2 cellular contexts compared by ENCODE assay signal in the genomic region with DNA sequence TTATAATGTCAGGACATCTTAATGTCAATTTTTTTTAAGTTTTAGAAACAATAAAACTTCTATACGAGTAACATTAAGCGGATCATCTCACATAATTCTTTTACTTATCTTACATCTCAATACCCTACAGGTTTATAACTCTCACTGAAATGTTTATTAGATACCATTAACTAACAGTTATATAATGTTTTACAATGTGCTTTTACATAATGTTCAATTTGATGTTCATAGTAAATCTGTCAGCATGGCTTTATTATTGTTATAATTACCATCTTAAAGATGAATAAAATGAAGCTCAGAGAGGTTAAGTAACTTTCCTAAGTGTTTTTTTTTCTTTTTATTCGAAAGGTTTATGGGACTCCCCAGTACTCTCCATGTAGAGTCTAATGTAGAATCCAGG.
A peak's percentile ranks its signal among the peaks of the same experiment; 100 is the strongest.
TF ChIP-seq lines count a peak whose summit lies in the region.

No MANE protein-coding gene starts in this region.

TF ChIP-seq in HEK293, 187 proteins besides CTCF, POLR2A, EP300 and RAD21 (continued from another document and continues in another):
- TF ChIP-seq ZNF341 (tag by site-specific recombination; IDR thresholded peaks at IDR 0.05; ENCODE audit: low read depth) (no peak), ZNF423 (tag by site-specific recombination; IDR thresholded peaks at IDR 0.05) (0 out of 2 replicates have a peak, but pooled peaks have one; percentile 24), ZNF426 (tag by site-specific recombination; IDR thresholded peaks at IDR 0.05) (peak; percentile 9; the same call in 1 of the 2 replicates), ZBTB48 (tag by site-specific recombination; IDR thresholded peaks at IDR 0.05) (no peak), BCL11B (tag by site-specific recombination; IDR thresholded peaks at IDR 0.05; ENCODE audit: low read depth) (peak; percentile 93), ZSCAN23 (tag by site-specific recombination; IDR thresholded peaks at IDR 0.05) (no peak), SCRT1 (tag by site-specific recombination; IDR thresholded peaks at IDR 0.05; ENCODE audit: borderline replicate concordance) (peak; percentile 62; the same call in 1 of the 2 replicates), TCF7L2 (IDR thresholded peaks at IDR 0.05; ENCODE audit: borderline replicate concordance, low read depth, low read length) (peak; percentile 89), GLI4 (tag by site-specific recombination; IDR thresholded peaks at IDR 0.05) (no peak), OVOL3 (tag by site-specific recombination; IDR thresholded peaks at IDR 0.05) (no peak), OSR2 (tag by site-specific recombination; IDR thresholded peaks at IDR 0.05) (peak; percentile 76), SP7 (tag by site-specific recombination; IDR thresholded peaks at IDR 0.05) (no peak)
- TF ChIP-seq, protein P1, sequence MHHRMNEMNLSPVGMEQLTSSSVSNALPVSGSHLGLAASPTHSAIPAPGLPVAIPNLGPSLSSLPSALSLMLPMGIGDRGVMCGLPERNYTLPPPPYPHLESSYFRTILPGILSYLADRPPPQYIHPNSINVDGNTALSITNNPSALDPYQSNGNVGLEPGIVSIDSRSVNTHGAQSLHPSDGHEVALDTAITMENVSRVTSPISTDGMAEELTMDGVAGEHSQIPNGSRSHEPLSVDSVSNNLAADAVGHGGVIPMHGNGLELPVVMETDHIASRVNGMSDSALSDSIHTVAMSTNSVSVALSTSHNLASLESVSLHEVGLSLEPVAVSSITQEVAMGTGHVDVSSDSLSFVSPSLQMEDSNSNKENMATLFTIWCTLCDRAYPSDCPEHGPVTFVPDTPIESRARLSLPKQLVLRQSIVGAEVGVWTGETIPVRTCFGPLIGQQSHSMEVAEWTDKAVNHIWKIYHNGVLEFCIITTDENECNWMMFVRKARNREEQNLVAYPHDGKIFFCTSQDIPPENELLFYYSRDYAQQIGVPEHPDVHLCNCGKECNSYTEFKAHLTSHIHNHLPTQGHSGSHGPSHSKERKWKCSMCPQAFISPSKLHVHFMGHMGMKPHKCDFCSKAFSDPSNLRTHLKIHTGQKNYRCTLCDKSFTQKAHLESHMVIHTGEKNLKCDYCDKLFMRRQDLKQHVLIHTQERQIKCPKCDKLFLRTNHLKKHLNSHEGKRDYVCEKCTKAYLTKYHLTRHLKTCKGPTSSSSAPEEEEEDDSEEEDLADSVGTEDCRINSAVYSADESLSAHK (tag by site-specific recombination; IDR thresholded peaks at IDR 0.05), result peak; percentile 40; the same call in 1 of the 2 replicates
- TF ChIP-seq, protein P2, sequence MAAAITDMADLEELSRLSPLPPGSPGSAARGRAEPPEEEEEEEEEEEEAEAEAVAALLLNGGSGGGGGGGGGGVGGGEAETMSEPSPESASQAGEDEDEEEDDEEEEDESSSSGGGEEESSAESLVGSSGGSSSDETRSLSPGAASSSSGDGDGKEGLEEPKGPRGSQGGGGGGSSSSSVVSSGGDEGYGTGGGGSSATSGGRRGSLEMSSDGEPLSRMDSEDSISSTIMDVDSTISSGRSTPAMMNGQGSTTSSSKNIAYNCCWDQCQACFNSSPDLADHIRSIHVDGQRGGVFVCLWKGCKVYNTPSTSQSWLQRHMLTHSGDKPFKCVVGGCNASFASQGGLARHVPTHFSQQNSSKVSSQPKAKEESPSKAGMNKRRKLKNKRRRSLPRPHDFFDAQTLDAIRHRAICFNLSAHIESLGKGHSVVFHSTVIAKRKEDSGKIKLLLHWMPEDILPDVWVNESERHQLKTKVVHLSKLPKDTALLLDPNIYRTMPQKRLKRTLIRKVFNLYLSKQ (tag by site-specific recombination; IDR thresholded peaks at IDR 0.05; ENCODE audit: borderline replicate concordance), result no peak
- TF ChIP-seq, protein P3, sequence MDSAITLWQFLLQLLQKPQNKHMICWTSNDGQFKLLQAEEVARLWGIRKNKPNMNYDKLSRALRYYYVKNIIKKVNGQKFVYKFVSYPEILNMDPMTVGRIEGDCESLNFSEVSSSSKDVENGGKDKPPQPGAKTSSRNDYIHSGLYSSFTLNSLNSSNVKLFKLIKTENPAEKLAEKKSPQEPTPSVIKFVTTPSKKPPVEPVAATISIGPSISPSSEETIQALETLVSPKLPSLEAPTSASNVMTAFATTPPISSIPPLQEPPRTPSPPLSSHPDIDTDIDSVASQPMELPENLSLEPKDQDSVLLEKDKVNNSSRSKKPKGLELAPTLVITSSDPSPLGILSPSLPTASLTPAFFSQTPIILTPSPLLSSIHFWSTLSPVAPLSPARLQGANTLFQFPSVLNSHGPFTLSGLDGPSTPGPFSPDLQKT (IDR thresholded peaks at IDR 0.05; ENCODE audit: borderline replicate concordance, low read depth, low read length), result no peak
- TF ChIP-seq, protein P4, sequence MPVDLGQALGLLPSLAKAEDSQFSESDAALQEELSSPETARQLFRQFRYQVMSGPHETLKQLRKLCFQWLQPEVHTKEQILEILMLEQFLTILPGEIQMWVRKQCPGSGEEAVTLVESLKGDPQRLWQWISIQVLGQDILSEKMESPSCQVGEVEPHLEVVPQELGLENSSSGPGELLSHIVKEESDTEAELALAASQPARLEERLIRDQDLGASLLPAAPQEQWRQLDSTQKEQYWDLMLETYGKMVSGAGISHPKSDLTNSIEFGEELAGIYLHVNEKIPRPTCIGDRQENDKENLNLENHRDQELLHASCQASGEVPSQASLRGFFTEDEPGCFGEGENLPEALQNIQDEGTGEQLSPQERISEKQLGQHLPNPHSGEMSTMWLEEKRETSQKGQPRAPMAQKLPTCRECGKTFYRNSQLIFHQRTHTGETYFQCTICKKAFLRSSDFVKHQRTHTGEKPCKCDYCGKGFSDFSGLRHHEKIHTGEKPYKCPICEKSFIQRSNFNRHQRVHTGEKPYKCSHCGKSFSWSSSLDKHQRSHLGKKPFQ (tag by site-specific recombination; IDR thresholded peaks at IDR 0.05), result peak; percentile 42

TF ChIP-seq in HEK293T, 16 proteins besides CTCF, POLR2A, EP300 and RAD21 (continued from another document):
- TF ChIP-seq FOXA1 (IDR thresholded peaks at IDR 0.05), result no peak
- TF ChIP-seq LEF1 (IDR thresholded peaks at IDR 0.05; ENCODE audit: borderline replicate concordance), result peak; percentile 96
- no peak for TF ChIP-seq HDGF (IDR thresholded peaks at IDR 0.05; ENCODE audit: borderline replicate concordance)
- peak; percentile 58; the same call in 1 of the 2 replicates for TF ChIP-seq ARNT (IDR thresholded peaks at IDR 0.05)
- TF ChIP-seq FOXM1 (IDR thresholded peaks at IDR 0.05; ENCODE audit: borderline replicate concordance), result no peak
- peak; percentile 96 for TF ChIP-seq CTBP1 (IDR thresholded peaks at IDR 0.05; ENCODE audit: borderline replicate concordance)
- TF ChIP-seq ELF4 (IDR thresholded peaks at IDR 0.05), result no peak
- TF ChIP-seq SUZ12 (IDR thresholded peaks at IDR 0.05), result no peak
- peak; percentile 92 for TF ChIP-seq ZNF384 (IDR thresholded peaks at IDR 0.05)
- TF ChIP-seq FOXK2 (IDR thresholded peaks at IDR 0.05), result no peak
- no peak for TF ChIP-seq L3MBTL2 (conservative IDR thresholded peaks at IDR 0.05)
- TF ChIP-seq BHLHE40 (IDR thresholded peaks at IDR 0.05; ENCODE audit: borderline replicate concordance), result no peak
- no peak for TF ChIP-seq NFRKB (IDR thresholded peaks at IDR 0.05)
- TF ChIP-seq, protein P5, sequence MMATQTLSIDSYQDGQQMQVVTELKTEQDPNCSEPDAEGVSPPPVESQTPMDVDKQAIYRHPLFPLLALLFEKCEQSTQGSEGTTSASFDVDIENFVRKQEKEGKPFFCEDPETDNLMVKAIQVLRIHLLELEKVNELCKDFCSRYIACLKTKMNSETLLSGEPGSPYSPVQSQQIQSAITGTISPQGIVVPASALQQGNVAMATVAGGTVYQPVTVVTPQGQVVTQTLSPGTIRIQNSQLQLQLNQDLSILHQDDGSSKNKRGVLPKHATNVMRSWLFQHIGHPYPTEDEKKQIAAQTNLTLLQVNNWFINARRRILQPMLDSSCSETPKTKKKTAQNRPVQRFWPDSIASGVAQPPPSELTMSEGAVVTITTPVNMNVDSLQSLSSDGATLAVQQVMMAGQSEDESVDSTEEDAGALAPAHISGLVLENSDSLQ (IDR thresholded peaks at IDR 0.05), result peak; percentile 95
